In the genomic region with DNA sequence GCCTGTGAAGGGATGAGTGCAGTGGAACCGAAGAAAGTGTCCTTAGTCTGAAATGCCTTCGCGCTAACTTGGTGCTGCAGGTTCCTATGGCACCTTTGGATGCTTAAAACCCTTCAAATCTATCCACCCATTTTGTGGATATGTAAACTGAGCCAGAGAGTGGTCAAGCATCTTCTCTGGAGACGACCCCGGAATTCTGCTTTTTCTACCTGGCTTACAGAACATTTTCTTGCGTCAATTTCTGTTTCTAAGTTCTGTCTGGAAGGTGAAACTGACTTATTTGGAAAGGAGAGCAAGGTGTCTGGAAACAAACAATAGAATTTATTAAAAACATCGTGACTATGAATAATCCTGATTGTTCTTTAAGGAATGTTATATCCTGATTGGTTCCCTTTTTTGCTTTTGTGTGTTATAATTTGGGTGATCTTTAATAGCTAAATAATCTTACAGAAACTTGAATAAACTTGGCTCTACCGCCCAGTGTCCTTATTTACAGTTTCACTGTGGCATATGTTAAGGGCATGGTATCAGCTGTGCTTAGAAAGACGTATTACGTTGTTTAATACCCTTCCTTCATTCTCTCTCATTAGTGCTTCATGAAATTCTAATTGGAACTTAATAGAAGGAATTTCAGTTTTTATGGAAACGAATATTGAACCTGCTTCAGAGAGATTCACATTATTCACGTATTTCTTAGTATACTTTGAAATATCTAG, we compare ENCODE assay signal across 8 cellular contexts. TPM values are rescaled to one million over a fixed set of nuclear protein-coding genes. Genes with fewer than 3 reads are reported as not detected.
DNase-seq lines count a peak whose midpoint lies in the region; ATAC-seq and TF ChIP-seq lines count a peak whose summit lies in the region.
"Not testable (repeated sequence)": the region's sequence is repeated elsewhere in the genome, so short reads cannot be mapped to it uniquely, and the experiment has no call there.

No MANE protein-coding gene starts in this region.

- H3K4me3 Mint-ChIP-seq in activated T-cell treated with anti-CD3 and anti-CD28 coated beads, Interleukin-2, amount 50 U/mL, for 72 hours = peak overlapping the region; percentile 83 to 95
- peak overlapping the region; percentile 88 to 91 (median 89) for H3K4me3 Mint-ChIP-seq in nephron
- peak overlapping the region; percentile 75 to 76 for H3K4me3 Mint-ChIP-seq in stimulated activated naive B cell treated with anti-CD40 and anti-IgM and Interleukin-4, amounts not matched to agents 10 μg/mL and 1 μg/mL and 100 μg/mL, for 72 hours

- H4K20me1 ChIP-seq in BLaER1 treated with 17β-estradiol and CSF1 and Interleukin-3, amounts not matched to agents 10 nM and 100 nM = peaks cover 14 to 43% (median 31%) of the 10 kb centered on the region in 11 experiments; a peak in 20 of 22 replicates

- H3K36me3 ChIP-seq in BLaER1 treated with 17β-estradiol and CSF1 and Interleukin-3, amounts not matched to agents 10 nM and 100 nM = peaks cover 17 to 36% (median 31%) of the 10 kb centered on the region in 11 experiments
- not testable (repeated sequence) for H3K36me3 ChIP-seq in iPS DF 6.9 (ENCODE audit: control insufficient read depth, insufficient read depth, low read length)

- H3K27ac Mint-ChIP-seq in activated T-cell treated with anti-CD3 and anti-CD28 coated beads, Interleukin-2, amount 50 U/mL, for 72 hours = peak overlapping the region; percentile 85
- H3K27ac Mint-ChIP-seq in nephron = peak overlapping the region; percentile 63 to 91 (median 84)
- not testable (repeated sequence) for H3K27ac Mint-ChIP-seq in stimulated activated naive B cell treated with anti-CD40 and anti-IgM and Interleukin-4, amounts not matched to agents 10 μg/mL and 1 μg/mL and 100 μg/mL, for 72 hours

- H3K27me3 Mint-ChIP-seq in activated T-cell treated with anti-CD3 and anti-CD28 coated beads, Interleukin-2, amount 50 U/mL, for 72 hours (ENCODE audit: low read depth); nephron (ENCODE audit: low read depth); stimulated activated naive B cell treated with anti-CD40 and anti-IgM and Interleukin-4, amounts not matched to agents 10 μg/mL and 1 μg/mL and 100 μg/mL, for 72 hours: not testable (repeated sequence)

- not testable (repeated sequence) for TF ChIP-seq CTCF in HFF-Myc (IDR thresholded peaks at IDR 0.05; ENCODE audit: low read depth, low read length, missing control alignments); dorsolateral prefrontal cortex (IDR thresholded peaks at IDR 0.05 in 54 of 56, conservative IDR thresholded peaks at IDR 0.05 in 2 of 56; ENCODE audit: low read depth in 1 of 56, partially characterized antibody in 56 of 56); nephron (IDR thresholded peaks at IDR 0.05; ENCODE audit: unreplicated experiment in 3 of 3)

- H3K4me1 Mint-ChIP-seq in activated T-cell treated with anti-CD3 and anti-CD28 coated beads, Interleukin-2, amount 50 U/mL, for 72 hours (ENCODE audit: low read depth) = peaks cover 41% of the 10 kb centered on the region
- H3K4me1 Mint-ChIP-seq in nephron = peaks cover 12% of the 10 kb centered on the region
- H3K4me1 Mint-ChIP-seq in stimulated activated naive B cell treated with anti-CD40 and anti-IgM and Interleukin-4, amounts not matched to agents 10 μg/mL and 1 μg/mL and 100 μg/mL, for 72 hours = not testable (repeated sequence)

- H3K36me3 Mint-ChIP-seq in activated T-cell treated with anti-CD3 and anti-CD28 coated beads, Interleukin-2, amount 50 U/mL, for 72 hours (ENCODE audit: insufficient read depth in 2 of 2) = peaks cover 0 to 16% of the 10 kb centered on the region in 2 donors
- H3K36me3 Mint-ChIP-seq in nephron (ENCODE audit: low read depth) = peaks cover 16% of the 10 kb centered on the region
- H3K36me3 Mint-ChIP-seq in stimulated activated naive B cell treated with anti-CD40 and anti-IgM and Interleukin-4, amounts not matched to agents 10 μg/mL and 1 μg/mL and 100 μg/mL, for 72 hours = peaks cover 7 to 10% of the 10 kb centered on the region in 2 donors

- H3K9me3 Mint-ChIP-seq in activated T-cell treated with anti-CD3 and anti-CD28 coated beads, Interleukin-2, amount 50 U/mL, for 72 hours; nephron; stimulated activated naive B cell treated with anti-CD40 and anti-IgM and Interleukin-4, amounts not matched to agents 10 μg/mL and 1 μg/mL and 100 μg/mL, for 72 hours: not testable (repeated sequence)

- no CpG with 5 or more reads among the region's 12 CpGs for WGBS in iPS DF 6.9 (ENCODE audit: insufficient coverage, insufficient read length)

- peak overlapping the region; percentile 52 to 71 (median 66) for H3K4me3 ChIP-seq in BLaER1 treated with 17β-estradiol and CSF1 and Interleukin-3, amounts not matched to agents 10 nM and 100 nM
- H3K4me3 ChIP-seq in HFF-Myc (replicated peaks; ENCODE audit: low read depth, low read length) = peak overlapping the region; percentile 55
- peak overlapping the region in 57 of 59 donors; percentile 17 to 63 (median 47) for H3K4me3 ChIP-seq in dorsolateral prefrontal cortex
- peak overlapping the region; percentile 50; the same call in 1 of the 2 replicates for H3K4me3 ChIP-seq in iPS DF 6.9 (ENCODE audit: low read length)

- intact Hi-C loops in dorsolateral prefrontal cortex (cut with DNase I) = not testable (repeated sequence)

- H3K27me3 ChIP-seq in BLaER1 treated with 17β-estradiol and CSF1 and Interleukin-3, amounts not matched to agents 10 nM and 100 nM; dorsolateral prefrontal cortex; iPS DF 6.9 (ENCODE audit: control insufficient read depth, insufficient read depth, low read length): not testable (repeated sequence)

- H3K9me3 ChIP-seq in BLaER1 treated with 17β-estradiol and CSF1 and Interleukin-3, amounts not matched to agents 10 nM and 100 nM (replicated peaks in 1 of 11); iPS DF 6.9 (ENCODE audit: control insufficient read depth, insufficient read depth, low read length): not testable (repeated sequence)

- DNase-seq in HFF-Myc (ENCODE audit: extremely low read depth, low read depth); activated T-cell treated with anti-CD3 and anti-CD28 coated beads, Interleukin-2, amount 50 U/mL, for 72 hours; dorsolateral prefrontal cortex; iPS DF 6.9 (ENCODE audit: low read depth, low spot score); stimulated activated naive B cell treated with anti-CD40 and anti-IgM and Interleukin-4, amounts not matched to agents 10 μg/mL and 1 μg/mL and 100 μg/mL, for 72 hours: not testable (repeated sequence)
- DNase-seq in OCI-M1 (lab: John Stamatoyannopoulos, UW) = peak; percentile 33

- H3K4me2 ChIP-seq in BLaER1 treated with 17β-estradiol and CSF1 and Interleukin-3, amounts not matched to agents 10 nM and 100 nM = peak overlapping the region; percentile 61 to 89 (median 78)

- H3K4me1 ChIP-seq in BLaER1 treated with 17β-estradiol and CSF1 and Interleukin-3, amounts not matched to agents 10 nM and 100 nM = peaks cover 4 to 15% (median 9%) of the 10 kb centered on the region in 10 experiments; a peak in 14 of 20 replicates
- H3K4me1 ChIP-seq in iPS DF 6.9 (ENCODE audit: control insufficient read depth, insufficient read depth, low read length) = not testable (repeated sequence)

- H3K27ac ChIP-seq in BLaER1 treated with 17β-estradiol and CSF1 and Interleukin-3, amounts not matched to agents 10 nM and 100 nM = peak overlapping the region in 8 of 11 experiments; percentile 5 to 53 (median 33); a peak in 12 of 22 replicates
- not testable (repeated sequence) for H3K27ac ChIP-seq in dorsolateral prefrontal cortex; iPS DF 6.9 (ENCODE audit: low read length)

- peak overlapping the region; percentile 65 to 80 (median 72) for H3K9ac ChIP-seq in BLaER1 treated with 17β-estradiol and CSF1 and Interleukin-3, amounts not matched to agents 10 nM and 100 nM

- ATAC-seq in activated T-cell treated with anti-CD3 and anti-CD28 coated beads, Interleukin-2, amount 50 U/mL, for 72 hours (replicated peaks in 1 of 2); stimulated activated naive B cell treated with anti-CD40 and anti-IgM and Interleukin-4, amounts not matched to agents 10 μg/mL and 1 μg/mL and 100 μg/mL, for 72 hours (replicated peaks): not testable (repeated sequence)

RNA-seq across cellular contexts. Expression of gene SUZ12, which starts 1.3 kb away (rescaled TPM):
- 10 to 100 TPM; 58.7 to 66.3 TPM for total RNA-seq in activated T-cell treated with anti-CD3 and anti-CD28 coated beads, Interleukin-2, amount 50 U/mL, for 72 hours
- total RNA-seq in dorsolateral prefrontal cortex = 10 to 100 TPM; 14.5 to 24.8 (median 19.3) TPM

RNA-seq across cellular contexts. Expression of gene UTP6, which starts 36.6 kb away (rescaled TPM):
- total RNA-seq in activated T-cell treated with anti-CD3 and anti-CD28 coated beads, Interleukin-2, amount 50 U/mL, for 72 hours = 100 to 1,000 TPM in 1 of 2 donors, 10 to 100 TPM in 1; 87.8 to 106 TPM
- 10 to 100 TPM; 37.5 to 72.3 (median 51.8) TPM for total RNA-seq in dorsolateral prefrontal cortex
